8 cellular contexts compared by ENCODE assay signal in the genomic region with DNA sequence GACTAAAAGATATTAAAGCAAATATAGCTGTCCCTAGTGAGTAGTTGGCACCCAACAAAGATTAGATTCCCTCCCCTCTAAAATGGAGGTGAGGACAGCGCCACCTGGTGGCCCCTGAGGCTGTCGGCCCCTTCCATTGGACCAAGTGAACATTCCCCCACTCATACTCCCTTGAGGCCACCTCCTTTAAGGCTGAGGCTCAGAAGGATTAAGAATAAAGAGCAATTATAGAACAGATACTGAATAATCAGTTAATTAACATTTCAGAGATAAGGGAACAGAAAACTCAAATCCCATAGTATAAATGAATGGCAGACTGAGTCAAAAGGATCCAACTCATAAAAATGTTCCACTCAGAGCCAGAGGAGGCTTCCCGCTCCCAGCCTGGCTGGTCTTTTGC.
DNase-seq lines count a peak whose midpoint lies in the region; ATAC-seq and TF ChIP-seq lines count a peak whose summit lies in the region.

No MANE protein-coding gene starts in this region.

- no peak overlapping the region for H3K4me3 Mint-ChIP-seq in glutamatergic neuron (ENCODE audit: unreplicated experiment)
- no peak overlapping the region for H3K4me3 Mint-ChIP-seq in type B pancreatic cell

- H3K36me3 Mint-ChIP-seq in glutamatergic neuron (ENCODE audit: unreplicated experiment) (peaks cover 4% of the 10 kb centered on the region), type B pancreatic cell (no peaks in the 10 kb centered on the region)

- H3K4me1 Mint-ChIP-seq in glutamatergic neuron (ENCODE audit: low read depth, unreplicated experiment) (no peaks in the 10 kb centered on the region), type B pancreatic cell (ENCODE audit: unreplicated experiment) (no peaks in the 10 kb centered on the region)

- in situ Hi-C loops in GM13976 (cut with MboI; ENCODE audit: low sequenced_read_pairs, unreplicated experiment) = no loop called here

- ATAC-seq in HG03460 (IDR thresholded peaks at IDR 0.05; ENCODE audit: unreplicated experiment) = peak; percentile 54
- ATAC-seq in GM19328 (IDR thresholded peaks at IDR 0.05; ENCODE audit: unreplicated experiment) = no peak

- no peak overlapping the region for H3K27ac Mint-ChIP-seq in glutamatergic neuron (ENCODE audit: unreplicated experiment)
- no peak overlapping the region for H3K27ac Mint-ChIP-seq in type B pancreatic cell

- no peak overlapping the region for H3K4me3 ChIP-seq in WI38 (ENCODE audit: low read depth, low read length)

- H3K9me3 Mint-ChIP-seq in glutamatergic neuron (ENCODE audit: unreplicated experiment) (no peaks in the 10 kb centered on the region), type B pancreatic cell (no peaks in the 10 kb centered on the region)

- H3K27me3 Mint-ChIP-seq in glutamatergic neuron (ENCODE audit: unreplicated experiment) (no peaks in the 10 kb centered on the region), type B pancreatic cell (peaks cover 12% of the 10 kb centered on the region)

- TF ChIP-seq CTCF in GM13976 (IDR thresholded peaks at IDR 0.05; ENCODE audit: borderline replicate concordance, control extremely low read depth, extremely low read depth, insufficient read depth, missing control alignments) (peak; percentile 81), WI38 (IDR thresholded peaks at IDR 0.05; ENCODE audit: low read depth, low read length) (peak; percentile 32; the same call in 1 of the 2 replicates), glutamatergic neuron (IDR thresholded peaks at IDR 0.05; ENCODE audit: partially characterized antibody, unreplicated experiment) (peak; percentile 83), type B pancreatic cell (conservative IDR thresholded peaks at IDR 0.05) (peak; percentile 80)

- DNase-seq in AML-193 (lab: John Stamatoyannopoulos, UW) (peak; percentile 10 to 25), GM13976 (ENCODE audit: low spot score) (peak; percentile 49), glutamatergic neuron (peak; percentile 44), type B pancreatic cell (ENCODE audit: extremely low spot score, unreplicated experiment) (no peak), NCI-H2196 (lab: John Stamatoyannopoulos, UW; ENCODE audit: unreplicated experiment) (no peak)

Comparison
In these comparisons a context has a peak if more than half of its experiments do, and no peak if none do; other contexts are left out.
1. DNase-seq: peak in AML-193 (2 of 2), GM13976 (single experiment) and glutamatergic neuron (single experiment); none in type B pancreatic cell (single experiment) and NCI-H2196 (single experiment).
2. CTCF ChIP-seq: peak in every context shown above with its lines; median percentile 83 in glutamatergic neuron; 81 in GM13976; 80 in type B pancreatic cell; 32 in WI38.